ENCODE assay signal across 17 cellular contexts in genomic region chr3:185164428-185165217, GRCh38. TPM values are rescaled to one million over a fixed set of nuclear protein-coding genes. Genes with fewer than 3 reads are reported as not detected.
A peak's percentile ranks its signal among the peaks of the same experiment; 100 is the strongest.
DNase-seq lines count a peak whose midpoint lies in the region; ATAC-seq and TF ChIP-seq lines count a peak whose summit lies in the region.
"Had no signal": no experiment of that assay in that cellular context is flagged by ENCODE, and none has a peak within 500 bp of the region (broad histone marks: within the 10 kb centered on the region; RNA-seq: fewer than 3 reads in every experiment).

No MANE protein-coding gene starts in this region.

- H3K4me3 Mint-ChIP-seq in nephron progenitor cell: no peak overlapping the region
- H3K4me3 Mint-ChIP-seq: B cell; CD4-positive, alpha-beta memory T cell; HFFc6 had no signal

- H3K9me3 ChIP-seq in SJCRH30 (replicated peaks): no peaks in the 10 kb centered on the region
- H3K9me3 ChIP-seq: SK-N-SH had no signal

- H3K4me3 ChIP-seq in SJCRH30: no peak overlapping the region

- peaks cover 3% of the 10 kb centered on the region for H3K27me3 Mint-ChIP-seq in nephron progenitor cell (ENCODE audit: low read depth, poor library complexity)

- H3K9me3 Mint-ChIP-seq in nephron progenitor cell: no peaks in the 10 kb centered on the region
- H3K9me3 Mint-ChIP-seq: HFFc6 had no signal

- H3K36me3 ChIP-seq in SJCRH30: no peaks in the 10 kb centered on the region

- peaks cover 10% of the 10 kb centered on the region for H3K4me1 Mint-ChIP-seq in nephron progenitor cell
- H3K4me1 Mint-ChIP-seq: B cell; CD4-positive, alpha-beta memory T cell had no signal

- no peak for TF ChIP-seq CTCF in nephron progenitor cell (IDR thresholded peaks at IDR 0.05)

- H3K27me3 ChIP-seq in SJCRH30: no peaks in the 10 kb centered on the region

- H3K27ac Mint-ChIP-seq in nephron progenitor cell: peak overlapping the region; percentile 21
- H3K27ac Mint-ChIP-seq: B cell; CD4-positive, alpha-beta memory T cell; HFFc6 had no signal

- H3K36me3 Mint-ChIP-seq in nephron progenitor cell (ENCODE audit: low read depth): no peaks in the 10 kb centered on the region
- H3K36me3 Mint-ChIP-seq: CD4-positive, alpha-beta memory T cell had no signal

- ATAC-seq in GM18870 (IDR thresholded peaks at IDR 0.05; ENCODE audit: unreplicated experiment): no peak

- H3K4me1 ChIP-seq in SJCRH30: peaks cover 8% of the 10 kb centered on the region

- DNase-seq in DMS 273 (lab: John Stamatoyannopoulos, UW; ENCODE audit: unreplicated experiment): peak; percentile 80
- peak; percentile 5 for DNase-seq in NCI-H128 (lab: John Stamatoyannopoulos, UW; ENCODE audit: unreplicated experiment)
- peak; percentile 77 to 86 for DNase-seq in SJCRH30
- DNase-seq in nephron progenitor cell: no peak
- no peak for DNase-seq in activated T-cell treated with anti-CD3 and anti-CD28 coated beads for 4 hours
- DNase-seq in activated CD4-positive, alpha-beta T cell treated with anti-CD3 and anti-CD28 coated beads, Interleukin-2, amount 50 U/mL, for 48 hours: no peak
- DNase-seq: CD4-positive, alpha-beta memory T cell; HFFc6; NCI-H1092; NCI-H2029; NCI-H446; NK-92 treated with Interleukin-12 subunit alpha and Interleukin-12 subunit beta, amount 100 ng/mL, for 24 hours; SK-N-SH had no signal

- H3K27ac ChIP-seq in SJCRH30: no peak overlapping the region
- H3K27ac ChIP-seq: KMS-11 had no signal

RNA-seq across cellular contexts. Expression of gene C3orf70, which starts 11.8 kb away (rescaled TPM):
- total RNA-seq in SJCRH30 (2014; rRNA removed; shearing (Covaris generic)): 11.7 and 11.8 TPM in 2 replicates
- total RNA-seq: B cell; CD4-positive, alpha-beta memory T cell; MCF 10A had no signal

Comparison
In these comparisons a context has a peak if more than half of its experiments do, and no peak if none do; other contexts are left out.
1. DNase-seq: peak in DMS 273 (single experiment), NCI-H128 (single experiment) and SJCRH30 (2 of 2); none in nephron progenitor cell (single experiment), activated T-cell treated with anti-CD3 and anti-CD28 coated beads for 4 hours (single experiment) and activated CD4-positive, alpha-beta T cell treated with anti-CD3 and anti-CD28 coated beads, Interleukin-2, amount 50 U/mL, for 48 hours (0 of 2).